ENCODE assay signal across 1 cellular context in the genomic region with DNA sequence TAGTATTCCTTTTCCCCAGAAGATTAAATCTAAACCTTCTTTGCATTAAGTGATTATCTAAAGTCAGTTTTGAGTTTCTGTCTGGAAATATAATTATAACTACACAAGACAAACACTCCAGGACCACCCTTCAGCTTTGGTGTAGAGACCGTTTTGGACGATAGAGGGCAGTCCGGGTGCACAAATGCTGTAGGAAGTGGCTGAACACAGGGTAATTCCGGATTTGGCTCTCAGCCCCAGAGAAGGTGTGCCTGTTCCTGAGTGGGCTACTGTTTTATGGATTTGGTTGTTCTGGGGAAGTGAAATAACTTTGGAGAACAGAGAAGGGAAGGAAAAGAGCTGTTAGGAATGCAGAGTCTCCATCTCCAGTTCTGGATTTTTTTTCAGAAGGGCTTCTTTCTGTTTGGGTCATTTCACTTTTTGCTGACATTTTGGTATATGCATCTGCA.
TF ChIP-seq lines count a peak whose summit lies in the region.

No MANE protein-coding gene starts in this region.

TF ChIP-seq in GM23338, 12 proteins besides CTCF, POLR2A, EP300 and RAD21:
- TF ChIP-seq REST (IDR thresholded peaks at IDR 0.05; ENCODE audit: unreplicated experiment) (no peak), POLR2AphosphoS5 (IDR thresholded peaks at IDR 0.05; ENCODE audit: low read depth) (no peak), ZNF331 (CRISPR knock-in tag; IDR thresholded peaks at IDR 0.05; ENCODE audit: low read depth) (no peak)
- TF ChIP-seq, protein P1, sequence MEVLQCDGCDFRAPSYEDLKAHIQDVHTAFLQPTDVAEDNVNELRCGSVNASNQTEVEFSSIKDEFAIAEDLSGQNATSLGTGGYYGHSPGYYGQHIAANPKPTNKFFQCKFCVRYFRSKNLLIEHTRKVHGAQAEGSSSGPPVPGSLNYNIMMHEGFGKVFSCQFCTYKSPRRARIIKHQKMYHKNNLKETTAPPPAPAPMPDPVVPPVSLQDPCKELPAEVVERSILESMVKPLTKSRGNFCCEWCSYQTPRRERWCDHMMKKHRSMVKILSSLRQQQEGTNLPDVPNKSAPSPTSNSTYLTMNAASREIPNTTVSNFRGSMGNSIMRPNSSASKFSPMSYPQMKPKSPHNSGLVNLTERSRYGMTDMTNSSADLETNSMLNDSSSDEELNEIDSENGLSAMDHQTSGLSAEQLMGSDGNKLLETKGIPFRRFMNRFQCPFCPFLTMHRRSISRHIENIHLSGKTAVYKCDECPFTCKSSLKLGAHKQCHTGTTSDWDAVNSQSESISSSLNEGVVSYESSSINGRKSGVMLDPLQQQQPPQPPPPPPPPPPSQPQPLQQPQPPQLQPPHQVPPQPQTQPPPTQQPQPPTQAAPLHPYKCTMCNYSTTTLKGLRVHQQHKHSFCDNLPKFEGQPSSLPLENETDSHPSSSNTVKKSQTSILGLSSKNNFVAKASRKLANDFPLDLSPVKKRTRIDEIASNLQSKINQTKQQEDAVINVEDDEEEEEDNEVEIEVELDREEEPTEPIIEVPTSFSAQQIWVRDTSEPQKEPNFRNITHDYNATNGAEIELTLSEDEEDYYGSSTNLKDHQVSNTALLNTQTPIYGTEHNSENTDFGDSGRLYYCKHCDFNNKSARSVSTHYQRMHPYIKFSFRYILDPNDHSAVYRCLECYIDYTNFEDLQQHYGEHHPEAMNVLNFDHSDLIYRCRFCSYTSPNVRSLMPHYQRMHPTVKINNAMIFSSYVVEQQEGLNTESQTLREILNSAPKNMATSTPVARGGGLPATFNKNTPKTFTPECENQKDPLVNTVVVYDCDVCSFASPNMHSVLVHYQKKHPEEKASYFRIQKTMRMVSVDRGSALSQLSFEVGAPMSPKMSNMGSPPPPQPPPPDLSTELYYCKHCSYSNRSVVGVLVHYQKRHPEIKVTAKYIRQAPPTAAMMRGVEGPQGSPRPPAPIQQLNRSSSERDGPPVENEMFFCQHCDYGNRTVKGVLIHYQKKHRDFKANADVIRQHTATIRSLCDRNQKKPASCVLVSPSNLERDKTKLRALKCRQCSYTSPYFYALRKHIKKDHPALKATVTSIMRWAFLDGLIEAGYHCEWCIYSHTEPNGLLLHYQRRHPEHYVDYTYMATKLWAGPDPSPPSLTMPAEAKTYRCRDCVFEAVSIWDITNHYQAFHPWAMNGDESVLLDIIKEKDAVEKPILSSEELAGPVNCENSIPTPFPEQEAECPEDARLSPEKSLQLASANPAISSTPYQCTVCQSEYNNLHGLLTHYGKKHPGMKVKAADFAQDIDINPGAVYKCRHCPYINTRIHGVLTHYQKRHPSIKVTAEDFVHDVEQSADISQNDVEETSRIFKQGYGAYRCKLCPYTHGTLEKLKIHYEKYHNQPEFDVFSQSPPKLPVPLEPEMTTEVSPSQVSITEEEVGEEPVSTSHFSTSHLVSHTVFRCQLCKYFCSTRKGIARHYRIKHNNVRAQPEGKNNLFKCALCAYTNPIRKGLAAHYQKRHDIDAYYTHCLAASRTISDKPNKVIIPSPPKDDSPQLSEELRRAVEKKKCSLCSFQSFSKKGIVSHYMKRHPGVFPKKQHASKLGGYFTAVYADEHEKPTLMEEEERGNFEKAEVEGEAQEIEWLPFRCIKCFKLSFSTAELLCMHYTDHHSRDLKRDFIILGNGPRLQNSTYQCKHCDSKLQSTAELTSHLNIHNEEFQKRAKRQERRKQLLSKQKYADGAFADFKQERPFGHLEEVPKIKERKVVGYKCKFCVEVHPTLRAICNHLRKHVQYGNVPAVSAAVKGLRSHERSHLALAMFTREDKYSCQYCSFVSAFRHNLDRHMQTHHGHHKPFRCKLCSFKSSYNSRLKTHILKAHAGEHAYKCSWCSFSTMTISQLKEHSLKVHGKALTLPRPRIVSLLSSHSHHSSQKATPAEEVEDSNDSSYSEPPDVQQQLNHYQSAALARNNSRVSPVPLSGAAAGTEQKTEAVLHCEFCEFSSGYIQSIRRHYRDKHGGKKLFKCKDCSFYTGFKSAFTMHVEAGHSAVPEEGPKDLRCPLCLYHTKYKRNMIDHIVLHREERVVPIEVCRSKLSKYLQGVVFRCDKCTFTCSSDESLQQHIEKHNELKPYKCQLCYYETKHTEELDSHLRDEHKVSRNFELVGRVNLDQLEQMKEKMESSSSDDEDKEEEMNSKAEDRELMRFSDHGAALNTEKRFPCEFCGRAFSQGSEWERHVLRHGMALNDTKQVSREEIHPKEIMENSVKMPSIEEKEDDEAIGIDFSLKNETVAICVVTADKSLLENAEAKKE (CRISPR knock-in tag; IDR thresholded peaks at IDR 0.05): no peak
TF ChIP-seq in GM23338: peak in this region for 0.
